In the genomic region with DNA sequence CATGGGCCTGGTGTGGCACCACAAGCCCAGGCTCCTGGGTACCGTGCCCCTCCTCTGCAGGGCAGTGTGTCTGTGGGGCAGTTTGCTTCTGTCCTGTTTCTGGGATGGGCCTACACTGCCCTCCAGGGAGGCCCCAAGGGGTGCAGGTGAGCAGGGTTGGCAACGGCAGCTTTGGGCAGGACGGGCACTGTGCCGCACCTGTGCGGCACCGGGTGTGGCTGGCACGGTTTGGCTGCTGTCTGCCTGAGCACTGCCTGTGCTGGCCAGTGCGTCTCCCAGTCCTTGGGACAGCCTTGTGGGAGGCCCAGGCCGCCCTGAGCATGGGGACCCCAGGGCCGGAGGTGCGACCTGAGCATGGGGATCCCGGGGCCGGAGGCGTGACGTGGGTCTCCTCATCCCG, we compare ENCODE assay signal across 1 cellular context.
TF ChIP-seq lines count a peak whose summit lies in the region.

No MANE protein-coding gene starts in this region.

TF ChIP-seq in SK-N-SH treated with all-trans-retinoic acid at 6 μM for 48 hours, 23 proteins besides CTCF, POLR2A, EP300 and RAD21 (continued from another document):
- TF ChIP-seq, protein P1, sequence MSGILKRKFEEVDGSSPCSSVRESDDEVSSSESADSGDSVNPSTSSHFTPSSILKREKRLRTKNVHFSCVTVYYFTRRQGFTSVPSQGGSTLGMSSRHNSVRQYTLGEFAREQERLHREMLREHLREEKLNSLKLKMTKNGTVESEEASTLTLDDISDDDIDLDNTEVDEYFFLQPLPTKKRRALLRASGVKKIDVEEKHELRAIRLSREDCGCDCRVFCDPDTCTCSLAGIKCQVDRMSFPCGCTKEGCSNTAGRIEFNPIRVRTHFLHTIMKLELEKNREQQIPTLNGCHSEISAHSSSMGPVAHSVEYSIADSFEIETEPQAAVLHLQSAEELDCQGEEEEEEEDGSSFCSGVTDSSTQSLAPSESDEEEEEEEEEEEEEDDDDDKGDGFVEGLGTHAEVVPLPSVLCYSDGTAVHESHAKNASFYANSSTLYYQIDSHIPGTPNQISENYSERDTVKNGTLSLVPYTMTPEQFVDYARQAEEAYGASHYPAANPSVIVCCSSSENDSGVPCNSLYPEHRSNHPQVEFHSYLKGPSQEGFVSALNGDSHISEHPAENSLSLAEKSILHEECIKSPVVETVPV (CRISPR knock-in tag; IDR thresholded peaks at IDR 0.05) = no peak
- no peak for TF ChIP-seq RARB (CRISPR knock-in tag; IDR thresholded peaks at IDR 0.05)
